ENCODE assay signal across 9 cellular contexts in genomic region chr12:49549735-49550710, GRCh38. TPM values are rescaled to one million over a fixed set of nuclear protein-coding genes. Genes with fewer than 3 reads are reported as not detected.
DNase-seq lines count a peak whose midpoint lies in the region; ATAC-seq and TF ChIP-seq lines count a peak whose summit lies in the region.
"Had no signal": no experiment of that assay in that cellular context is flagged by ENCODE, and none has a peak within 500 bp of the region (broad histone marks: within the 10 kb centered on the region; RNA-seq: fewer than 3 reads in every experiment).

No MANE protein-coding gene starts in this region.

- peak overlapping the region; percentile 68 to 75 for H3K4me3 Mint-ChIP-seq in activated T-cell treated with anti-CD3 and anti-CD28 coated beads, Interleukin-2, amount 50 U/mL, for 72 hours
- H3K4me3 Mint-ChIP-seq in activated naive CD8-positive, alpha-beta T cell treated with anti-CD3 and anti-CD28 coated beads, Interleukin-2, amount 10 ng/mL, durations not matched to agents 7 days and 5 days = peak overlapping the region; percentile 85
- no peak overlapping the region for H3K4me3 Mint-ChIP-seq in progenitor cell of endocrine pancreas (ENCODE audit: low read depth)

- DNase-seq in activated T-cell treated with anti-CD3 and anti-CD28 coated beads, Interleukin-2, amount 50 U/mL, for 72 hours = no peak
- no peak for DNase-seq in activated T-cell treated with anti-CD3 and anti-CD28 coated beads, Interleukin-2, amount 50 U/mL, for 48 hours
- DNase-seq in NCI-H2107 (lab: John Stamatoyannopoulos, UW) = peak; percentile 75
- DNase-seq in activated naive CD8-positive, alpha-beta T cell treated with anti-CD3 and anti-CD28 coated beads, Interleukin-2, amount 10 ng/mL, durations not matched to agents 7 days and 5 days = peak; percentile 31
- no peak for DNase-seq in progenitor cell of endocrine pancreas (ENCODE audit: low spot score, unreplicated experiment)
- no peak for DNase-seq in NCI-H82 treated with DMSO at 0.1 percent for 48 hours (lab: John Stamatoyannopoulos, UW; ENCODE audit: unreplicated experiment)
- DNase-seq in middle frontal gyrus (ENCODE audit: extremely low spot score, low spot score) = no peak

- no peaks in the 10 kb centered on the region for H3K36me3 Mint-ChIP-seq in activated T-cell treated with anti-CD3 and anti-CD28 coated beads, Interleukin-2, amount 50 U/mL, for 72 hours (ENCODE audit: insufficient read depth in 2 of 2)
- peaks cover 3% of the 10 kb centered on the region for H3K36me3 Mint-ChIP-seq in activated naive CD8-positive, alpha-beta T cell treated with anti-CD3 and anti-CD28 coated beads, Interleukin-2, amount 10 ng/mL, durations not matched to agents 7 days and 5 days
- H3K36me3 Mint-ChIP-seq in progenitor cell of endocrine pancreas (ENCODE audit: insufficient read depth) = peaks cover 4% of the 10 kb centered on the region

- peaks cover 11% of the 10 kb centered on the region for H3K4me1 Mint-ChIP-seq in activated T-cell treated with anti-CD3 and anti-CD28 coated beads, Interleukin-2, amount 50 U/mL, for 72 hours (ENCODE audit: low read depth)
- peaks cover 11% of the 10 kb centered on the region for H3K4me1 Mint-ChIP-seq in activated naive CD8-positive, alpha-beta T cell treated with anti-CD3 and anti-CD28 coated beads, Interleukin-2, amount 10 ng/mL, durations not matched to agents 7 days and 5 days
- H3K4me1 Mint-ChIP-seq in progenitor cell of endocrine pancreas (ENCODE audit: low read depth) = peaks cover 35% of the 10 kb centered on the region

- peaks cover 13% of the 10 kb centered on the region for H3K27me3 Mint-ChIP-seq in activated T-cell treated with anti-CD3 and anti-CD28 coated beads, Interleukin-2, amount 50 U/mL, for 72 hours (ENCODE audit: low read depth)
- no peaks in the 10 kb centered on the region for H3K27me3 Mint-ChIP-seq in activated naive CD8-positive, alpha-beta T cell treated with anti-CD3 and anti-CD28 coated beads, Interleukin-2, amount 10 ng/mL, durations not matched to agents 7 days and 5 days
- peaks cover 23% of the 10 kb centered on the region for H3K27me3 Mint-ChIP-seq in progenitor cell of endocrine pancreas

- POLR2A ChIA-PET in activated naive CD8-positive, alpha-beta T cell treated with anti-CD3 and anti-CD28 coated beads, Interleukin-2, amount 10 ng/mL, durations not matched to agents 7 days and 5 days (lab: Charles Lee) = interaction anchor here (0.9 to 1.3 kb wide), 2 partner anchors 10 to 34 kb away, joined by 3 to 4 read pairs; no protein-coding TSS in a partner anchor

- no peak for TF ChIP-seq CTCF in progenitor cell of endocrine pancreas (IDR thresholded peaks at IDR 0.05; ENCODE audit: unreplicated experiment)

- no peak for ATAC-seq in activated T-cell treated with anti-CD3 and anti-CD28 coated beads, Interleukin-2, amount 50 U/mL, for 72 hours (replicated peaks in 1 of 2)
- ATAC-seq in activated naive CD8-positive, alpha-beta T cell treated with anti-CD3 and anti-CD28 coated beads, Interleukin-2, amount 10 ng/mL, durations not matched to agents 7 days and 5 days (ENCODE audit: low read depth) = no peak
- no peak for ATAC-seq in GM19397 (IDR thresholded peaks at IDR 0.05; ENCODE audit: unreplicated experiment)

- H3K9me3 Mint-ChIP-seq in activated T-cell treated with anti-CD3 and anti-CD28 coated beads, Interleukin-2, amount 50 U/mL, for 72 hours = no peaks in the 10 kb centered on the region
- no peaks in the 10 kb centered on the region for H3K9me3 Mint-ChIP-seq in activated naive CD8-positive, alpha-beta T cell treated with anti-CD3 and anti-CD28 coated beads, Interleukin-2, amount 10 ng/mL, durations not matched to agents 7 days and 5 days
- H3K9me3 Mint-ChIP-seq in progenitor cell of endocrine pancreas (ENCODE audit: low read depth) = no peaks in the 10 kb centered on the region

- no peak overlapping the region for H3K27ac Mint-ChIP-seq in activated T-cell treated with anti-CD3 and anti-CD28 coated beads, Interleukin-2, amount 50 U/mL, for 72 hours
- peak overlapping the region; percentile 51 for H3K27ac Mint-ChIP-seq in activated naive CD8-positive, alpha-beta T cell treated with anti-CD3 and anti-CD28 coated beads, Interleukin-2, amount 10 ng/mL, durations not matched to agents 7 days and 5 days
- H3K27ac Mint-ChIP-seq in progenitor cell of endocrine pancreas = peak overlapping the region; percentile 93

RNA-seq across cellular contexts. Expression of gene KCNH3, which starts 11.2 kb away (rescaled TPM):
- 1 to 10 TPM; 1.5 to 1.7 TPM for total RNA-seq in activated T-cell treated with anti-CD3 and anti-CD28 coated beads, Interleukin-2, amount 50 U/mL, for 72 hours
- 1 to 10 TPM; 5.4 to 5.8 TPM for total RNA-seq in activated naive CD8-positive, alpha-beta T cell treated with anti-CD3 and anti-CD28 coated beads, Interleukin-2, amount 10 ng/mL, durations not matched to agents 7 days and 5 days
- 29.2 and 31.9 TPM in 2 replicates for total RNA-seq in progenitor cell of endocrine pancreas

RNA-seq across cellular contexts. Expression of gene MCRS1, which starts 17.9 kb away (rescaled TPM):
- total RNA-seq in activated T-cell treated with anti-CD3 and anti-CD28 coated beads, Interleukin-2, amount 50 U/mL, for 72 hours = 10 to 100 TPM; 59.4 to 73.8 TPM
- total RNA-seq in activated naive CD8-positive, alpha-beta T cell treated with anti-CD3 and anti-CD28 coated beads, Interleukin-2, amount 10 ng/mL, durations not matched to agents 7 days and 5 days = 10 to 100 TPM; 83.8 to 83.9 TPM
- 88.1 and 92.6 TPM in 2 replicates for total RNA-seq in progenitor cell of endocrine pancreas

RNA-seq across cellular contexts. Expression of gene FAM186B, which starts 55.4 kb away (rescaled TPM):
- under 1 TPM; 0.74 to 0.82 TPM for total RNA-seq in activated T-cell treated with anti-CD3 and anti-CD28 coated beads, Interleukin-2, amount 50 U/mL, for 72 hours
- total RNA-seq in activated naive CD8-positive, alpha-beta T cell treated with anti-CD3 and anti-CD28 coated beads, Interleukin-2, amount 10 ng/mL, durations not matched to agents 7 days and 5 days = under 1 TPM; 0.11 to 0.20 TPM
- 0.20 and 0.24 TPM in 2 replicates for total RNA-seq in progenitor cell of endocrine pancreas
- total RNA-seq: skeletal muscle tissue had no signal

Comparison
In these comparisons a context has a peak if more than half of its experiments do, and no peak if none do; other contexts are left out.
1. DNase-seq: peak in NCI-H2107 (single experiment) and activated naive CD8-positive, alpha-beta T cell treated with anti-CD3 and anti-CD28 coated beads, Interleukin-2, amount 10 ng/mL, durations not matched to agents 7 days and 5 days (single experiment); none in activated T-cell treated with anti-CD3 and anti-CD28 coated beads, Interleukin-2, amount 50 U/mL, for 72 hours (0 of 2), activated T-cell treated with anti-CD3 and anti-CD28 coated beads, Interleukin-2, amount 50 U/mL, for 48 hours (0 of 2), progenitor cell of endocrine pancreas (single experiment), NCI-H82 treated with DMSO at 0.1 percent for 48 hours (single experiment) and middle frontal gyrus (single experiment).